19 cellular contexts compared by ENCODE assay signal in genomic region chr1:23795676-23796465, GRCh38. TPM values are rescaled to one million over a fixed set of nuclear protein-coding genes. Genes with fewer than 3 reads are reported as not detected.
DNase-seq lines count a peak whose midpoint lies in the region; ATAC-seq, FAIRE-seq and TF ChIP-seq lines count a peak whose summit lies in the region.
"Had no signal": no experiment of that assay in that cellular context is flagged by ENCODE, and none has a peak within 500 bp of the region (broad histone marks: within the 10 kb centered on the region; RNA-seq: fewer than 3 reads in every experiment).

No MANE protein-coding gene starts in this region.

- H3K79me2 ChIP-seq in HepG2 (ENCODE audit: insufficient read depth, low read length), result peaks cover 31% of the 10 kb centered on the region

- WGBS in HepG2 (ENCODE audit: low lambda C conversion rate), result 93% methylated on average over 5 of the region's 16 CpGs
- WGBS in right lobe of liver (ENCODE audit: insufficient coverage, low coverage, low lambda C conversion rate, missing lambda C conversion rate), result 40% methylated on average over 1 of the region's 16 CpGs
- 95% methylated on average over 16 of the region's 16 CpGs for WGBS in mesenchymal stem cell
- WGBS in transverse colon (ENCODE audit: low coverage in 1 of 2), 2 donors, result 69% methylated on average over 12 of the region's 16 CpGs; no CpG with 5 or more reads in 1 of the 2 donors

- no peak overlapping the region for H3K18ac ChIP-seq in mesenchymal stem cell (ENCODE audit: low read depth in 1 of 2, low read length in 2 of 2)

- H2AFZ ChIP-seq in HepG2 (ENCODE audit: low read length) (no peak overlapping the region), mesenchymal stem cell (ENCODE audit: low read depth, low read length) (no peak overlapping the region)

- no peak overlapping the region for H4K8ac ChIP-seq in mesenchymal stem cell (ENCODE audit: low read length)

- no peak overlapping the region for H2BK12ac ChIP-seq in mesenchymal stem cell (ENCODE audit: low read length in 2 of 2)

- CTCF ChIA-PET in HepG2 (lab: Yijun Ruan, JAX; ENCODE audit: low intra/inter-chr PET ratio, low total read pairs), result interaction anchor here (1.2 kb wide), 1 partner anchor 24 kb away, joined by 4 read pairs; no protein-coding TSS in a partner anchor

- POLR2A ChIA-PET in HepG2 (lab: Yijun Ruan, JAX), result interaction anchor here (10.9 kb wide), 1 partner anchor 18 kb away, joined by 154 read pairs; the partner anchor contains the start of gene PITHD1

- H3K27ac ChIP-seq in HepG2 (ENCODE audit: extremely low read length, insufficient read depth, low read length), result peak overlapping the region; percentile 25
- no peak overlapping the region for H3K27ac ChIP-seq in right lobe of liver
- H3K27ac ChIP-seq in mesenchymal stem cell (ENCODE audit: low read length, poor library complexity, severe bottlenecking), result no peak overlapping the region
- peak overlapping the region; percentile 44 to 50 (median 45) for H3K27ac ChIP-seq in transverse colon
- H3K27ac ChIP-seq in lower lobe of right lung, result no peak overlapping the region
- H3K27ac ChIP-seq: uterus had no signal

- H3K4me3 ChIP-seq in HepG2 (replicated peaks in 1 of 3; ENCODE audit: insufficient read depth in 1 of 3, low read depth in 2 of 3, low read length in 3 of 3) (no peak overlapping the region), right lobe of liver (no peak overlapping the region), mesenchymal stem cell (ENCODE audit: insufficient read depth in 1 of 2, low read depth in 1 of 2, low read length in 2 of 2) (no peak overlapping the region), transverse colon (no peak overlapping the region), lower lobe of right lung (no peak overlapping the region)
- H3K4me3 ChIP-seq: mucosa of descending colon, uterus had no signal

- no peak overlapping the region for H2AK5ac ChIP-seq in mesenchymal stem cell (ENCODE audit: low read length, severe bottlenecking)

- peak overlapping the region; percentile 10 for H4K91ac ChIP-seq in mesenchymal stem cell (ENCODE audit: low read length)

- H4K20me1 ChIP-seq in HepG2 (ENCODE audit: insufficient read depth, low read length), result peaks cover 9% of the 10 kb centered on the region; the same call in 1 of the 2 replicates

- no peak for FAIRE-seq in HepG2 (lab: Jason Lieb, UNC)

- peaks cover 31% of the 10 kb centered on the region for H3K79me1 ChIP-seq in mesenchymal stem cell (replicated peaks; ENCODE audit: low read length, poor library complexity, severe bottlenecking)

- no TSS peak for BruUV-seq in HepG2 (replicated peaks; lab: Mats Ljungman, UMichigan)

- H2BK120ac ChIP-seq in mesenchymal stem cell (ENCODE audit: low read depth, low read length), result no peak overlapping the region

- TF ChIP-seq EP300 in HepG2 (IDR thresholded peaks at IDR 0.05; ENCODE audit: low read depth in 2 of 2, low read length in 2 of 2) (no peak), HepG2 (CRISPR knock-in tag; IDR thresholded peaks at IDR 0.05; ENCODE audit: borderline replicate concordance) (no peak), transverse colon (IDR thresholded peaks at IDR 0.05; ENCODE audit: low read depth) (no peak)

- DNase-seq in HepG2 (ENCODE audit: low spot score) (no peak), right lobe of liver (no peak), mesenchymal stem cell (no peak), transverse colon (no peak), lower lobe of right lung (no peak)
- no peak for DNase-seq in activated CD8-positive, alpha-beta memory T cell treated with anti-CD3 and anti-CD28 coated beads, Interleukin-2, amount 50 U/mL, for 48 hours
- DNase-seq: CD4-positive, CD25-positive, alpha-beta regulatory T cell; KG1; NCI-H1092; NCI-H2081; NCI-H510A treated with DMSO at 0.1 percent for 48 hours; nucleus accumbens; right cardiac atrium; SIG-M5; stimulated activated naive CD8-positive, alpha-beta T cell treated with anti-CD3 and anti-CD28 coated beads, Interleukin-15, amount 100 ng/mL, for 72 hours; T-helper 2 cell; uterus had no signal

- no peak overlapping the region for H2BK5ac ChIP-seq in mesenchymal stem cell (ENCODE audit: low read depth, low read length, poor library complexity, severe bottlenecking)

- no peak for TF ChIP-seq RAD21 in HepG2 (CRISPR knock-in tag; IDR thresholded peaks at IDR 0.05)

- H3K9ac ChIP-seq in HepG2 (ENCODE audit: insufficient read depth, low read depth, low read length) (no peak overlapping the region), mesenchymal stem cell (ENCODE audit: low read length) (no peak overlapping the region)

- peaks cover 35% of the 10 kb centered on the region for H3K4me1 ChIP-seq in HepG2 (ENCODE audit: insufficient read depth, low read length)
- peaks cover 0 to 13% (median 5%) of the 10 kb centered on the region in 4 donors for H3K4me1 ChIP-seq in right lobe of liver
- H3K4me1 ChIP-seq in mesenchymal stem cell (ENCODE audit: control insufficient read depth, insufficient read depth, low read depth, low read length), result peaks cover 43% of the 10 kb centered on the region
- H3K4me1 ChIP-seq in transverse colon, result peaks cover 19 to 55% (median 45%) of the 10 kb centered on the region in 4 donors
- peaks cover 43% of the 10 kb centered on the region for H3K4me1 ChIP-seq in lower lobe of right lung

- H3K27me3 ChIP-seq in HepG2 (ENCODE audit: control insufficient read depth in 1 of 2, insufficient read depth in 2 of 2, low read length in 2 of 2) (no peaks in the 10 kb centered on the region; a peak in 1 of 5 replicates), right lobe of liver (no peaks in the 10 kb centered on the region), mesenchymal stem cell (ENCODE audit: control insufficient read depth in 1 of 2, insufficient read depth in 1 of 2, low read length in 2 of 2) (no peaks in the 10 kb centered on the region), transverse colon (no peaks in the 10 kb centered on the region), lower lobe of right lung (ENCODE audit: low read depth) (no peaks in the 10 kb centered on the region)
- H3K27me3 ChIP-seq: uterus had no signal

- H2BK15ac ChIP-seq in mesenchymal stem cell (ENCODE audit: low read depth, poor library complexity, severe bottlenecking), result no peak overlapping the region

- H3K23ac ChIP-seq in mesenchymal stem cell (ENCODE audit: low read length in 2 of 2), result no peak overlapping the region

- ATAC-seq in HepG2, result no peak
- ATAC-seq in right lobe of liver, result no peak
- ATAC-seq in lower lobe of right lung, result no peak
- ATAC-seq: activated T-helper 17 cell treated with anti-CD3 and anti-CD28 coated beads, Interleukin-2, amount 50 U/mL, for 72 hours; right cardiac atrium; stimulated activated naive CD8-positive, alpha-beta T cell treated with anti-CD3 and anti-CD28 coated beads, Interleukin-15, amount 100 ng/mL, for 72 hours had no signal

- H3K36me3 ChIP-seq in HepG2 (replicated peaks in 1 of 2; ENCODE audit: control insufficient read depth in 1 of 2, insufficient read depth in 2 of 2, low read length in 2 of 2) (peaks cover 16 to 44% of the 10 kb centered on the region in 2 experiments; a peak in 4 of 5 replicates), right lobe of liver (peaks cover 0 to 23% (median 4%) of the 10 kb centered on the region in 4 donors), mesenchymal stem cell (ENCODE audit: control insufficient read depth in 1 of 2, insufficient read depth in 2 of 2, low read depth in 1 of 2, low read length in 2 of 2) (peaks cover 34 to 60% of the 10 kb centered on the region in 2 experiments), transverse colon (no peaks in the 10 kb centered on the region), lower lobe of right lung (peaks cover 48% of the 10 kb centered on the region)
- H3K36me3 ChIP-seq: uterus had no signal

- no peak overlapping the region for H3K4ac ChIP-seq in mesenchymal stem cell (ENCODE audit: low read depth in 1 of 2, low read length in 2 of 2)

- intact Hi-C loops in HepG2 (cut with micrococcal nuclease; ENCODE audit: unreplicated experiment), result no loop called here
- intact Hi-C loops in right lobe of liver (cut with DNase I), result no loop called here
- intact Hi-C loops in transverse colon (cut with DNase I; ENCODE audit: low total_unique reads), result no loop called here
- intact Hi-C loops in lower lobe of right lung (cut with DNase I), result no loop called here

- in situ Hi-C loops in HepG2 (cut with HindIII; ENCODE audit: extremely low pct_ligation_motif_present, low pct_unique_long_range_greater_than_20kb), result no loop called here
- in situ Hi-C loops in transverse colon (cut with MboI; ENCODE audit: low pct_ligation_motif_present in 1 of 4, low pct_unique_long_range_greater_than_20kb in 1 of 4, low sequenced_read_pairs in 3 of 4), result no loop called here

- H3K14ac ChIP-seq in mesenchymal stem cell (ENCODE audit: low read length in 2 of 2), result no peak overlapping the region

- no peak for TF ChIP-seq POLR2A in HepG2 (IDR thresholded peaks at IDR 0.05; ENCODE audit: insufficient read depth in 1 of 2, low read depth in 2 of 2, low read length in 2 of 2)
- TF ChIP-seq POLR2A in right lobe of liver (IDR thresholded peaks at IDR 0.05), result no peak
- no peak for TF ChIP-seq POLR2A in transverse colon (IDR thresholded peaks at IDR 0.05)

- H3K4me2 ChIP-seq in HepG2 (ENCODE audit: low read depth, low read length) (no peak overlapping the region), mesenchymal stem cell (ENCODE audit: low read length, poor library complexity, severe bottlenecking) (no peak overlapping the region)

- H3K9me3 ChIP-seq in HepG2 (ENCODE audit: low read length) (no peaks in the 10 kb centered on the region), right lobe of liver (peaks cover 0 to 1% (median 0%) of the 10 kb centered on the region in 4 donors), mesenchymal stem cell (ENCODE audit: control insufficient read depth, low read length) (no peaks in the 10 kb centered on the region), transverse colon (no peaks in the 10 kb centered on the region), lower lobe of right lung (no peaks in the 10 kb centered on the region)
- H3K9me3 ChIP-seq: mucosa of descending colon, uterus had no signal

- TF ChIP-seq CTCF in HepG2 (CRISPR knock-in tag; IDR thresholded peaks at IDR 0.05) (no peak), right lobe of liver (IDR thresholded peaks at IDR 0.05) (no peak), transverse colon (IDR thresholded peaks at IDR 0.05) (no peak), lower lobe of right lung (IDR thresholded peaks at IDR 0.05) (no peak)

RNA-seq across cellular contexts. Expression of gene GALE, which starts 4.7 kb away (rescaled TPM):
- 85.2 and 86.6 TPM in 2 replicates for total RNA-seq in HepG2 (2016; rRNA removed; fragmentation: Illumina TruSeq; extraction: Trizol)
- total RNA-seq in HepG2 (2016; cell fraction: cytosol; rRNA removed; fragmentation: Illumina TruSeq; extraction: Trizol; ENCODE audit: low read depth), result 19.0 and 24.8 TPM in 2 replicates
- total RNA-seq in HepG2 (2016; cell fraction: insoluble cytoplasmic fraction; rRNA removed; fragmentation: Illumina TruSeq; extraction: Trizol), result 88.8 and 91.0 TPM in 2 replicates
- total RNA-seq in HepG2 (2016; cell fraction: membrane; rRNA removed; fragmentation: Illumina TruSeq; extraction: Trizol), result 28.1 and 32.1 TPM in 2 replicates
- total RNA-seq in HepG2 (2016; cell fraction: nucleus; rRNA removed; fragmentation: Illumina TruSeq; extraction: Trizol), result 43.6 and 54.4 TPM in 2 replicates
- 88.4 and 99.0 TPM in 2 replicates for polyA plus RNA-seq in HepG2 (2011; rRNA removed)
- polyA plus RNA-seq in HepG2 (2011; cell fraction: cytosol; rRNA removed), result 95.8 and 105 TPM in 2 replicates
- 168 and 180 TPM in 2 replicates for polyA plus RNA-seq in HepG2 (2011; cell fraction: nucleus; rRNA removed)
- polyA plus RNA-seq in HepG2 (2012), result 46.4 and 46.8 TPM in 2 replicates
- 12.7 and 14.4 TPM in 2 replicates for polyA plus RNA-seq in HepG2 (2016; cell fraction: cytosol; fragmentation: Illumina TruSeq; extraction: Trizol; ENCODE audit: low read depth)
- 75.6 and 81.5 TPM in 2 replicates for polyA plus RNA-seq in HepG2 (2016; cell fraction: insoluble cytoplasmic fraction; fragmentation: Illumina TruSeq; extraction: Trizol; ENCODE audit: low read depth)
- 19.5 and 21.9 TPM in 2 replicates for polyA plus RNA-seq in HepG2 (2016; cell fraction: membrane; fragmentation: Illumina TruSeq; extraction: Trizol; ENCODE audit: low read depth)
- polyA plus RNA-seq in HepG2 (2016; cell fraction: nucleus; fragmentation: Illumina TruSeq; extraction: Trizol; ENCODE audit: insufficient read depth, low read depth), result 96.1 and 107 TPM in 2 replicates
- polyA minus RNA-seq in HepG2 (2011; rRNA and poly(A)+ RNA removed; ENCODE audit: low replicate concordance), result 60.0 and 64.5 TPM in 2 replicates
- 19.9 and 28.0 TPM in 2 replicates for polyA minus RNA-seq in HepG2 (2011; cell fraction: cytosol; rRNA and poly(A)+ RNA removed)
- 31.8 and 36.4 TPM in 2 replicates for polyA minus RNA-seq in HepG2 (2011; cell fraction: nucleus; rRNA and poly(A)+ RNA removed)
- 10 to 100 TPM; 25.9 to 46.9 (median 42.0) TPM for total RNA-seq in right lobe of liver
- polyA plus RNA-seq in mesenchymal stem cell (2013, experiment 1 of 2), result 44.9 TPM
- 45.0 TPM for polyA plus RNA-seq in mesenchymal stem cell (2013, experiment 2 of 2)
- total RNA-seq in transverse colon, result 100 to 1,000 TPM in 2 of 4 donors, 10 to 100 TPM in 2; 28.5 to 166 (median 124) TPM
- 49.8 TPM for total RNA-seq in lower lobe of right lung

RNA-seq across cellular contexts. Expression of gene LYPLA2, which starts 4.9 kb away (rescaled TPM):
- total RNA-seq in HepG2 (2016; rRNA removed; fragmentation: Illumina TruSeq; extraction: Trizol), result 73.2 and 90.3 TPM in 2 replicates
- total RNA-seq in HepG2 (2016; cell fraction: cytosol; rRNA removed; fragmentation: Illumina TruSeq; extraction: Trizol; ENCODE audit: low read depth), result 20.4 and 23.5 TPM in 2 replicates
- total RNA-seq in HepG2 (2016; cell fraction: insoluble cytoplasmic fraction; rRNA removed; fragmentation: Illumina TruSeq; extraction: Trizol), result 74.2 and 88.0 TPM in 2 replicates
- 42.0 and 50.1 TPM in 2 replicates for total RNA-seq in HepG2 (2016; cell fraction: membrane; rRNA removed; fragmentation: Illumina TruSeq; extraction: Trizol)
- 32.9 and 38.9 TPM in 2 replicates for total RNA-seq in HepG2 (2016; cell fraction: nucleus; rRNA removed; fragmentation: Illumina TruSeq; extraction: Trizol)
- 72.1 and 96.1 TPM in 2 replicates for polyA plus RNA-seq in HepG2 (2011; rRNA removed)
- polyA plus RNA-seq in HepG2 (2011; cell fraction: cytosol; rRNA removed), result 70.6 and 104 TPM in 2 replicates
- 134 and 140 TPM in 2 replicates for polyA plus RNA-seq in HepG2 (2011; cell fraction: nucleus; rRNA removed)
- 47.7 and 58.7 TPM in 2 replicates for polyA plus RNA-seq in HepG2 (2012)
- polyA plus RNA-seq in HepG2 (2016; cell fraction: cytosol; fragmentation: Illumina TruSeq; extraction: Trizol; ENCODE audit: low read depth), result 28.9 and 30.0 TPM in 2 replicates
- 113 and 115 TPM in 2 replicates for polyA plus RNA-seq in HepG2 (2016; cell fraction: insoluble cytoplasmic fraction; fragmentation: Illumina TruSeq; extraction: Trizol; ENCODE audit: low read depth)
- polyA plus RNA-seq in HepG2 (2016; cell fraction: membrane; fragmentation: Illumina TruSeq; extraction: Trizol; ENCODE audit: low read depth), result 43.7 and 45.0 TPM in 2 replicates
- 67.4 and 74.9 TPM in 2 replicates for polyA plus RNA-seq in HepG2 (2016; cell fraction: nucleus; fragmentation: Illumina TruSeq; extraction: Trizol; ENCODE audit: insufficient read depth, low read depth)
- polyA minus RNA-seq in HepG2 (2011; rRNA and poly(A)+ RNA removed; ENCODE audit: low replicate concordance), result 58.0 and 75.1 TPM in 2 replicates
- 39.7 and 48.1 TPM in 2 replicates for polyA minus RNA-seq in HepG2 (2011; cell fraction: cytosol; rRNA and poly(A)+ RNA removed)
- polyA minus RNA-seq in HepG2 (2011; cell fraction: nucleus; rRNA and poly(A)+ RNA removed), result 17.4 and 26.0 TPM in 2 replicates
- 10 to 100 TPM; 28.1 to 69.8 (median 32.6) TPM for total RNA-seq in right lobe of liver
- 62.5 TPM for polyA plus RNA-seq in mesenchymal stem cell (2013, experiment 1 of 2)
- polyA plus RNA-seq in mesenchymal stem cell (2013, experiment 2 of 2), result 61.5 TPM
- total RNA-seq in transverse colon, result 100 to 1,000 TPM in 1 of 4 donors, 10 to 100 TPM in 3; 23.1 to 110 (median 84.4) TPM
- total RNA-seq in lower lobe of right lung, result 44.2 TPM

RNA-seq across cellular contexts. Expression of gene PITHD1, which starts 17.7 kb away (rescaled TPM):
- total RNA-seq in HepG2 (2016; rRNA removed; fragmentation: Illumina TruSeq; extraction: Trizol) (37.3 and 44.9 TPM in 2 replicates), right lobe of liver (10 to 100 TPM; 22.9 to 34.7 (median 30.6) TPM), transverse colon (10 to 100 TPM; 36.7 to 40.6 (median 38.9) TPM), lower lobe of right lung (46.6 TPM)
- total RNA-seq in HepG2 (2016; cell fraction: cytosol; rRNA removed; fragmentation: Illumina TruSeq; extraction: Trizol; ENCODE audit: low read depth), result 6.6 and 7.1 TPM in 2 replicates
- 39.7 and 44.6 TPM in 2 replicates for total RNA-seq in HepG2 (2016; cell fraction: insoluble cytoplasmic fraction; rRNA removed; fragmentation: Illumina TruSeq; extraction: Trizol)
- 24.7 and 27.8 TPM in 2 replicates for total RNA-seq in HepG2 (2016; cell fraction: membrane; rRNA removed; fragmentation: Illumina TruSeq; extraction: Trizol)
- total RNA-seq in HepG2 (2016; cell fraction: nucleus; rRNA removed; fragmentation: Illumina TruSeq; extraction: Trizol), result 21.3 and 22.5 TPM in 2 replicates
- 26.6 and 28.0 TPM in 2 replicates for polyA plus RNA-seq in HepG2 (2011; rRNA removed)
- 17.4 and 25.5 TPM in 2 replicates for polyA plus RNA-seq in HepG2 (2011; cell fraction: cytosol; rRNA removed)
- 12.1 and 20.0 TPM in 2 replicates for polyA plus RNA-seq in HepG2 (2011; cell fraction: nucleus; rRNA removed)
- polyA plus RNA-seq in HepG2 (2012), result 25.1 and 29.3 TPM in 2 replicates
- polyA plus RNA-seq in HepG2 (2016; cell fraction: cytosol; fragmentation: Illumina TruSeq; extraction: Trizol; ENCODE audit: low read depth), result 6.4 and 7.2 TPM in 2 replicates
- 49.7 and 49.8 TPM in 2 replicates for polyA plus RNA-seq in HepG2 (2016; cell fraction: insoluble cytoplasmic fraction; fragmentation: Illumina TruSeq; extraction: Trizol; ENCODE audit: low read depth)
- 20.1 and 20.8 TPM in 2 replicates for polyA plus RNA-seq in HepG2 (2016; cell fraction: membrane; fragmentation: Illumina TruSeq; extraction: Trizol; ENCODE audit: low read depth)
- polyA plus RNA-seq in HepG2 (2016; cell fraction: nucleus; fragmentation: Illumina TruSeq; extraction: Trizol; ENCODE audit: insufficient read depth, low read depth), result 41.4 and 42.1 TPM in 2 replicates
- 5.1 and 25.2 TPM in 2 replicates for polyA minus RNA-seq in HepG2 (2011; rRNA and poly(A)+ RNA removed; ENCODE audit: low replicate concordance)
- 3.8 and 5.5 TPM in 2 replicates for polyA minus RNA-seq in HepG2 (2011; cell fraction: cytosol; rRNA and poly(A)+ RNA removed)
- polyA minus RNA-seq in HepG2 (2011; cell fraction: nucleus; rRNA and poly(A)+ RNA removed), result 12.1 and 14.0 TPM in 2 replicates
- 16.0 TPM for polyA plus RNA-seq in mesenchymal stem cell (2013, experiment 1 of 2)
- 16.3 TPM for polyA plus RNA-seq in mesenchymal stem cell (2013, experiment 2 of 2)

RNA-seq across cellular contexts. Expression of gene HMGCL, which starts 29.4 kb away (rescaled TPM):
- 21.3 and 30.0 TPM in 2 replicates for total RNA-seq in HepG2 (2016; rRNA removed; fragmentation: Illumina TruSeq; extraction: Trizol)
- 6.9 and 9.1 TPM in 2 replicates for total RNA-seq in HepG2 (2016; cell fraction: cytosol; rRNA removed; fragmentation: Illumina TruSeq; extraction: Trizol; ENCODE audit: low read depth)
- 23.5 and 29.4 TPM in 2 replicates for total RNA-seq in HepG2 (2016; cell fraction: insoluble cytoplasmic fraction; rRNA removed; fragmentation: Illumina TruSeq; extraction: Trizol)
- total RNA-seq in HepG2 (2016; cell fraction: membrane; rRNA removed; fragmentation: Illumina TruSeq; extraction: Trizol), result 8.9 and 9.2 TPM in 2 replicates
- total RNA-seq in HepG2 (2016; cell fraction: nucleus; rRNA removed; fragmentation: Illumina TruSeq; extraction: Trizol), result 10.0 and 12.6 TPM in 2 replicates
- polyA plus RNA-seq in HepG2 (2011; rRNA removed), result 41.4 and 48.7 TPM in 2 replicates
- polyA plus RNA-seq in HepG2 (2011; cell fraction: cytosol; rRNA removed), result 48.8 and 53.2 TPM in 2 replicates
- polyA plus RNA-seq in HepG2 (2011; cell fraction: nucleus; rRNA removed), result 21.0 and 23.2 TPM in 2 replicates
- 38.1 and 41.7 TPM in 2 replicates for polyA plus RNA-seq in HepG2 (2012)
- 3.6 and 4.1 TPM in 2 replicates for polyA plus RNA-seq in HepG2 (2016; cell fraction: cytosol; fragmentation: Illumina TruSeq; extraction: Trizol; ENCODE audit: low read depth)
- 24.4 and 26.5 TPM in 2 replicates for polyA plus RNA-seq in HepG2 (2016; cell fraction: insoluble cytoplasmic fraction; fragmentation: Illumina TruSeq; extraction: Trizol; ENCODE audit: low read depth)
- 5.5 and 6.2 TPM in 2 replicates for polyA plus RNA-seq in HepG2 (2016; cell fraction: membrane; fragmentation: Illumina TruSeq; extraction: Trizol; ENCODE audit: low read depth)
- polyA plus RNA-seq in HepG2 (2016; cell fraction: nucleus; fragmentation: Illumina TruSeq; extraction: Trizol; ENCODE audit: insufficient read depth, low read depth), result 15.9 and 18.0 TPM in 2 replicates
- 10.6 and 40.6 TPM in 2 replicates for polyA minus RNA-seq in HepG2 (2011; rRNA and poly(A)+ RNA removed; ENCODE audit: low replicate concordance)
- 14.9 and 18.3 TPM in 2 replicates for polyA minus RNA-seq in HepG2 (2011; cell fraction: cytosol; rRNA and poly(A)+ RNA removed)
- 16.9 and 25.7 TPM in 2 replicates for polyA minus RNA-seq in HepG2 (2011; cell fraction: nucleus; rRNA and poly(A)+ RNA removed)
- total RNA-seq in right lobe of liver, result 100 to 1,000 TPM; 143 to 178 (median 160) TPM
- 24.4 TPM for polyA plus RNA-seq in mesenchymal stem cell (2013, experiment 1 of 2)
- 23.7 TPM for polyA plus RNA-seq in mesenchymal stem cell (2013, experiment 2 of 2)
- 10 to 100 TPM; 59.8 to 83.4 (median 60.7) TPM for total RNA-seq in transverse colon
- 39.3 TPM for total RNA-seq in lower lobe of right lung

RNA-seq across cellular contexts. Expression of gene ELOA, which starts 52.6 kb away (rescaled TPM):
- total RNA-seq in HepG2 (2016; rRNA removed; fragmentation: Illumina TruSeq; extraction: Trizol) (28.5 and 36.3 TPM in 2 replicates), right lobe of liver (10 to 100 TPM; 21.1 to 42.2 (median 36.1) TPM), transverse colon (10 to 100 TPM in 3 of 4 donors, 1 to 10 TPM in 1; 9.6 to 39.3 (median 33.2) TPM), lower lobe of right lung (64.2 TPM)
- total RNA-seq in HepG2 (2016; cell fraction: cytosol; rRNA removed; fragmentation: Illumina TruSeq; extraction: Trizol; ENCODE audit: low read depth), result 7.3 and 7.8 TPM in 2 replicates
- total RNA-seq in HepG2 (2016; cell fraction: insoluble cytoplasmic fraction; rRNA removed; fragmentation: Illumina TruSeq; extraction: Trizol), result 27.5 and 30.2 TPM in 2 replicates
- 23.8 and 29.0 TPM in 2 replicates for total RNA-seq in HepG2 (2016; cell fraction: membrane; rRNA removed; fragmentation: Illumina TruSeq; extraction: Trizol)
- total RNA-seq in HepG2 (2016; cell fraction: nucleus; rRNA removed; fragmentation: Illumina TruSeq; extraction: Trizol), result 16.4 and 21.2 TPM in 2 replicates
- 14.2 and 14.8 TPM in 2 replicates for polyA plus RNA-seq in HepG2 (2011; rRNA removed)
- polyA plus RNA-seq in HepG2 (2011; cell fraction: cytosol; rRNA removed), result 9.6 and 12.3 TPM in 2 replicates
- polyA plus RNA-seq in HepG2 (2011; cell fraction: nucleus; rRNA removed), result 10.0 and 12.4 TPM in 2 replicates
- polyA plus RNA-seq in HepG2 (2012), result 16.3 and 19.1 TPM in 2 replicates
- 11.2 and 13.3 TPM in 2 replicates for polyA plus RNA-seq in HepG2 (2016; cell fraction: cytosol; fragmentation: Illumina TruSeq; extraction: Trizol; ENCODE audit: low read depth)
- 33.1 and 41.5 TPM in 2 replicates for polyA plus RNA-seq in HepG2 (2016; cell fraction: insoluble cytoplasmic fraction; fragmentation: Illumina TruSeq; extraction: Trizol; ENCODE audit: low read depth)
- 21.3 and 28.9 TPM in 2 replicates for polyA plus RNA-seq in HepG2 (2016; cell fraction: membrane; fragmentation: Illumina TruSeq; extraction: Trizol; ENCODE audit: low read depth)
- polyA plus RNA-seq in HepG2 (2016; cell fraction: nucleus; fragmentation: Illumina TruSeq; extraction: Trizol; ENCODE audit: insufficient read depth, low read depth), result 32.1 and 36.1 TPM in 2 replicates
- polyA minus RNA-seq in HepG2 (2011; rRNA and poly(A)+ RNA removed; ENCODE audit: low replicate concordance), result 9.7 and 21.5 TPM in 2 replicates
- 18.6 and 21.7 TPM in 2 replicates for polyA minus RNA-seq in HepG2 (2011; cell fraction: cytosol; rRNA and poly(A)+ RNA removed)
- polyA minus RNA-seq in HepG2 (2011; cell fraction: nucleus; rRNA and poly(A)+ RNA removed), result 12.0 and 20.3 TPM in 2 replicates
- polyA plus RNA-seq in mesenchymal stem cell (2013, experiment 1 of 2), result 29.3 TPM
- polyA plus RNA-seq in mesenchymal stem cell (2013, experiment 2 of 2), result 28.1 TPM

Comparison
In these comparisons a context has a peak if more than half of its experiments do, and no peak if none do; other contexts are left out.
1. H3K27ac ChIP-seq: peak in HepG2 (single experiment) and transverse colon (4 of 4); none in right lobe of liver (0 of 3), mesenchymal stem cell (single experiment) and lower lobe of right lung (single experiment).